Comparison of ENCODE assay signal across 1 cellular context in genomic region chr1:12537906-12538461, GRCh38.
TF ChIP-seq lines count a peak whose summit lies in the region.

No MANE protein-coding gene starts in this region.

TF ChIP-seq in H1, 55 proteins besides CTCF, POLR2A, EP300 and RAD21 (continued from another document):
- TF ChIP-seq E2F6 (IDR thresholded peaks at IDR 0.05) (no peak), SP2 (IDR thresholded peaks at IDR 0.05; ENCODE audit: low read length) (no peak)
